In genomic region chr20:45051497-45052060, GRCh38 we compare ENCODE assay signal across 13 cellular contexts. TPM values are rescaled to one million over a fixed set of nuclear protein-coding genes. Genes with fewer than 3 reads are reported as not detected.
DNase-seq lines count a peak whose midpoint lies in the region; ATAC-seq and TF ChIP-seq lines count a peak whose summit lies in the region.
"Had no signal": no experiment of that assay in that cellular context is flagged by ENCODE, and none has a peak within 500 bp of the region (broad histone marks: within the 10 kb centered on the region; RNA-seq: fewer than 3 reads in every experiment).

No MANE protein-coding gene starts in this region.

- 70 to 77% methylated on average over 3 of the region's 3 CpGs for WGBS in esophagus squamous epithelium, 2 donors

- H3K36me3 ChIP-seq in Peyer's patch (peaks cover 0 to 13% (median 0%) of the 10 kb centered on the region in 3 donors), esophagus squamous epithelium (peaks cover 0 to 45% (median under 1%) of the 10 kb centered on the region in 3 donors)

- TF ChIP-seq CTCF in Peyer's patch (IDR thresholded peaks at IDR 0.05), result no peak
- TF ChIP-seq CTCF in esophagus squamous epithelium (IDR thresholded peaks at IDR 0.05), result no peak

- peaks cover 0 to 21% (median 10%) of the 10 kb centered on the region in 4 donors for H3K4me1 ChIP-seq in Peyer's patch
- peaks cover 0 to 16% (median 0%) of the 10 kb centered on the region in 3 donors for H3K4me1 ChIP-seq in esophagus squamous epithelium

- intact Hi-C loops in esophagus squamous epithelium (cut with DNase I), result no loop called here

- TF ChIP-seq POLR2A in Peyer's patch (IDR thresholded peaks at IDR 0.05) (no peak), esophagus squamous epithelium (IDR thresholded peaks at IDR 0.05) (no peak)

- H3K9me3 ChIP-seq in Peyer's patch (no peaks in the 10 kb centered on the region), esophagus squamous epithelium (no peaks in the 10 kb centered on the region)

- no peaks in the 10 kb centered on the region for H3K27me3 ChIP-seq in layer of hippocampus (ENCODE audit: control insufficient read depth, insufficient read depth, low read length)
- no peaks in the 10 kb centered on the region for H3K27me3 ChIP-seq in Peyer's patch
- H3K27me3 ChIP-seq in esophagus squamous epithelium, result no peaks in the 10 kb centered on the region

- ATAC-seq in GM21529 (IDR thresholded peaks at IDR 0.05; ENCODE audit: unreplicated experiment), result peak; percentile 36

- H3K27ac ChIP-seq in layer of hippocampus (ENCODE audit: low read depth, low read length) (peak overlapping the region; percentile 35), Peyer's patch (peak overlapping the region in 1 of 4 donors; percentile 50), esophagus squamous epithelium (no peak overlapping the region)

- DNase-seq in GF-D8 (lab: John Stamatoyannopoulos, UW) (peak; percentile 55), RPMI8226 (peak; percentile 29), Peyer's patch (no peak), esophagus squamous epithelium (lab: John Stamatoyannopoulos, UW) (no peak), NCI-H1436 (lab: John Stamatoyannopoulos, UW) (no peak), foreskin melanocyte (no peak)
- DNase-seq: activated gamma-delta T cell; effector CD4-positive, alpha-beta T cell; NCI-H510A treated with DMSO at 0.1 percent for 48 hours; stimulated activated CD4-positive, alpha-beta T cell treated with anti-CD3 and anti-CD28 coated beads, Interleukin-12 subunit alpha, Interleukin-12 subunit beta, amount 100 ng/mL, for 4 hours; stimulated activated naive CD4-positive, alpha-beta T cell treated with Interleukin-2 at 50 U/mL for 16 hours had no signal

- H3K4me3 ChIP-seq in Peyer's patch (no peak overlapping the region), esophagus squamous epithelium (no peak overlapping the region)

RNA-seq across cellular contexts. Expression of gene KCNS1, which starts 49.3 kb away (rescaled TPM):
- under 1 TPM in 1 of 4 donors, not detected in 3; 0.27 TPM for total RNA-seq in Peyer's patch
- under 1 TPM in 3 of 4 donors, not detected in 1; 0.22 to 0.80 (median 0.29) TPM for total RNA-seq in esophagus squamous epithelium

Comparison
In these comparisons a context has a peak if more than half of its experiments do, and no peak if none do; other contexts are left out.
1. DNase-seq: peak in GF-D8 (single experiment) and RPMI8226 (single experiment); none in Peyer's patch (0 of 3), esophagus squamous epithelium (single experiment), NCI-H1436 (single experiment) and foreskin melanocyte (single experiment).